1 cellular context compared by ENCODE assay signal in the genomic region with DNA sequence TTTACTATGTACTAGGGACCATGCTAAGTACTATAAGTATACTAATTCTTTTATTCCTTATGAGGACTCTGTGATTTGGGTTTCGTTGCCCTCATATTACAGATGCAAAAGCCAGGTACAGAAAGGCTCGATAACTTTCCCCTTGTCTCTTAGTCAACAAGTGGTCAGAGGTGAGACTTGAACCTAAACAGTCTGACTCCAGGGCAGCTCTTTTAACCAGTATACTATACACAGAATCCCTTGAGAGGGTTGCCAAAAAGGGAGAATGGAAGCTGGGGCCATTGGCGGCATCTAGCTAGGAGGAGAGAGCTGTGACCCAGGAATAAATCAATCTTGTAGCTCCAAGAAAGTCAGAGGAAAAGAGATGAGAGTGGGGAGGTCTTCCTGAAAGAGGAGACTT.
TF ChIP-seq lines count a peak whose summit lies in the region.

No MANE protein-coding gene starts in this region.

TF ChIP-seq in WTC11, 78 proteins besides CTCF, POLR2A, EP300 and RAD21 (continued from another document):
- TF ChIP-seq CREM (CRISPR knock-in tag; IDR thresholded peaks at IDR 0.05) (no peak), GTF2I (CRISPR knock-in tag; conservative IDR thresholded peaks at IDR 0.05) (no peak), KAT7 (CRISPR knock-in tag; IDR thresholded peaks at IDR 0.05; ENCODE audit: borderline replicate concordance) (no peak), ZNF671 (CRISPR knock-in tag; IDR thresholded peaks at IDR 0.05) (no peak), ZNF121 (CRISPR knock-in tag; IDR thresholded peaks at IDR 0.05) (no peak), ZNF232 (CRISPR knock-in tag; IDR thresholded peaks at IDR 0.05) (no peak), JAZF1 (CRISPR knock-in tag; IDR thresholded peaks at IDR 0.05) (no peak), FOXP1 (CRISPR knock-in tag; IDR thresholded peaks at IDR 0.05; ENCODE audit: borderline replicate concordance) (no peak), GABPB1 (CRISPR knock-in tag; IDR thresholded peaks at IDR 0.05) (no peak)
